1 cellular context compared by ENCODE assay signal in genomic region chr17:80755650-80756405, GRCh38.
A peak's percentile ranks its signal among the peaks of the same experiment; 100 is the strongest.
TF ChIP-seq lines count a peak whose summit lies in the region.

No MANE protein-coding gene starts in this region.

TF ChIP-seq in HepG2, 621 proteins besides CTCF, POLR2A, EP300 and RAD21 (continued from another document):
- TF ChIP-seq ZNF362 (CRISPR knock-in tag; IDR thresholded peaks at IDR 0.05; ENCODE audit: borderline replicate concordance) = peak; percentile 80; the same call in 1 of the 2 replicates
TF ChIP-seq in HepG2: peak in this region for 4.
